In the genomic region with DNA sequence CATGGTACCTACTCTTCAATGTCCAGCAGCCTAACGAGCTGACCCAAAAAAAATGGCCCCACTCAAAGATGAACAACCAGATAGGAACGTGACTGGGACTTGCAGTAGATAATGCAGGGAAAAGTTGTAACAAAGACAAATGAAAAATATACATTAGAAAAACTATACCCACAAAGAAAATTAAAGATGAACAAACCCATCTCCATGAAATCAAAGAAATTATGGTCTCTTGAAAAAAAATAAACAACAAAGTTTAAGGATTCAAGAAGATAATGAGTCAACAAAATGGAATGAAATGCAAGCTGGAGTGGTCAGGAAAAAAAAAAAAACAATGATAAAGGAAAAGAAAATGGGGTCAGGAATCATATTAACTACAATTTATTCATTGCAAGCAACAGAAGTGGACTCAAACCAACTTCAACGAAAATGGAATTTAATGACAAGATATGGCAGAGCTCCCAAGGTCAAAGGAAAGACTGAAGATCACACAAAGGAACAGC, we compare ENCODE assay signal across 18 cellular contexts.
DNase-seq lines count a peak whose midpoint lies in the region; ATAC-seq and TF ChIP-seq lines count a peak whose summit lies in the region.
"Had no signal": no experiment of that assay in that cellular context is flagged by ENCODE, and none has a peak within 500 bp of the region (broad histone marks: within the 10 kb centered on the region; RNA-seq: fewer than 3 reads in every experiment).

No MANE protein-coding gene starts in this region.

- in situ Hi-C loops in astrocyte of the spinal cord (cut with HindIII; ENCODE audit: low sequenced_read_pairs), result no loop called here

- H3K36me3 Mint-ChIP-seq in effector memory CD8-positive, alpha-beta T cell (ENCODE audit: insufficient read depth), result no peaks in the 10 kb centered on the region

- H3K27me3 Mint-ChIP-seq in effector memory CD8-positive, alpha-beta T cell, result no peaks in the 10 kb centered on the region

- TF ChIP-seq CTCF in astrocyte of the spinal cord (IDR thresholded peaks at IDR 0.05; ENCODE audit: low read depth, low read length), result no peak

- DNase-seq in EL (peak; percentile 16), LHCN-M2 (ENCODE audit: low read depth) (peak; percentile 51), astrocyte of the spinal cord (ENCODE audit: low read depth, low spot score) (peak; percentile 5), iris pigment epithelial cell (ENCODE audit: low read depth) (peak; percentile 9), NCI-H226 (no peak)
- no peak for DNase-seq in effector memory CD8-positive, alpha-beta T cell
- DNase-seq: Kasumi-1; MM.1S; NCI-H1048; NCI-H1436; NCI-H187 treated with DMSO at 0.1 percent for 48 hours; NCI-H2107; NK-92 treated with Interleukin-12 subunit alpha and Interleukin-12 subunit beta, amount 100 ng/mL, for 24 hours; SIG-M5 had no signal

- no peak for ATAC-seq in GM18511 (IDR thresholded peaks at IDR 0.05; ENCODE audit: unreplicated experiment)
- no peak for ATAC-seq in effector memory CD8-positive, alpha-beta T cell (replicated peaks)
- ATAC-seq: GM23338, SK-N-SH treated with all-trans-retinoic acid at 6 μM for 48 hours had no signal

- no peaks in the 10 kb centered on the region for H3K4me1 Mint-ChIP-seq in effector memory CD8-positive, alpha-beta T cell (ENCODE audit: low read depth in 2 of 2)
- H3K4me1 Mint-ChIP-seq: GM23338 had no signal

- H3K4me3 Mint-ChIP-seq in effector memory CD8-positive, alpha-beta T cell, result no peak overlapping the region
- H3K4me3 Mint-ChIP-seq: GM23338 had no signal

- no peak overlapping the region for H3K27ac Mint-ChIP-seq in effector memory CD8-positive, alpha-beta T cell
- H3K27ac Mint-ChIP-seq: GM23338 had no signal

- no peak overlapping the region for H3K4me3 ChIP-seq in astrocyte of the spinal cord (ENCODE audit: low read depth, low read length)
- H3K4me3 ChIP-seq: GM23338, HAP-1 had no signal

- H3K9me3 Mint-ChIP-seq in effector memory CD8-positive, alpha-beta T cell, result peaks cover under 1 to 6% of the 10 kb centered on the region in 2 donors

Comparison
In these comparisons a context has a peak if more than half of its experiments do, and no peak if none do; other contexts are left out.
1. DNase-seq: peak in EL (single experiment), LHCN-M2 (single experiment), astrocyte of the spinal cord (single experiment) and iris pigment epithelial cell (single experiment); none in NCI-H226 (single experiment) and effector memory CD8-positive, alpha-beta T cell (0 of 3).